In the genomic region with DNA sequence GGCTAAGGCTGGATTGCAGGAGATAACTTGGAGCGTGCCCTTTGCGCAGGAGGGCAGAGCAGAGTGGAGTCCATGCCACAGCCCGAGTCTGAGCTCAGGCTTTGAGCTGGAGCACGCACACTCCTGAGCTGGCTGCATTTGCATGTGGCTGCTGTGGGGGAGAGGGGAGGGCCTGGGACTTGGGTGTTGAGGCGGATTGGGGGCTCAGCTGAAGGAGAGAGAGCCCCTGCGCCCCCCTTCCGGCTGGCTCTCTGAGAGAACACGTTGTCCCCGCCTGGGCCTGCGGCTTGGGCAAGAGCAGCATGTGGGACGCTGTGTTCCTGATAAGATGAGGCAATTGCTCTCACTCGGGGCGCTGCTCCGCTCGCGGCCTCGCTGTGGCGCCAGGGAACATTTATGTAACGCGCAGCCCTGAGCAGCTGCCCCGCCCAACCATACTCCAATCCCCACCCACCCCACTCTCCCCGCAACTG, we compare ENCODE assay signal across 8 cellular contexts. TPM values are rescaled to one million over a fixed set of nuclear protein-coding genes. Genes with fewer than 3 reads are reported as not detected.
DNase-seq lines count a peak whose midpoint lies in the region; ATAC-seq and TF ChIP-seq lines count a peak whose summit lies in the region.

No MANE protein-coding gene starts in this region.

- H4K20me1 ChIP-seq in BLaER1: peaks cover 44% of the 10 kb centered on the region

- H3K4me1 Mint-ChIP-seq in mesothelial cell of epicardium: peaks cover 36% of the 10 kb centered on the region

- peak; percentile 9 for DNase-seq in NCI-H128 (lab: John Stamatoyannopoulos, UW; ENCODE audit: unreplicated experiment)
- peak; percentile 61 to 64 for DNase-seq in activated CD8-positive, alpha-beta memory T cell treated with anti-CD3 and anti-CD28 coated beads for 4 hours (ENCODE audit: low read depth in 2 of 2)
- DNase-seq in effector CD4-positive, alpha-beta T cell: peak; percentile 67
- DNase-seq in mesothelial cell of epicardium (ENCODE audit: low spot score in 2 of 2, unreplicated experiment in 2 of 2): peak; percentile 41 to 67
- DNase-seq in stimulated activated CD8-positive, alpha-beta memory T cell treated with anti-CD3 and anti-CD28 coated beads, Interleukin-15, amount 100 ng/mL, for 48 hours (ENCODE audit: low read depth in 2 of 2): peak; percentile 78 to 81
- no peak for DNase-seq in HuH-7.5 (ENCODE audit: low spot score)

- H3K27ac ChIP-seq in BLaER1: peak overlapping the region; percentile 98

- H3K9ac ChIP-seq in BLaER1: peak overlapping the region; percentile 70

- H3K36me3 ChIP-seq in BLaER1: peaks cover 14% of the 10 kb centered on the region; the same call in 1 of the 2 replicates

- H3K27ac Mint-ChIP-seq in mesothelial cell of epicardium: peak overlapping the region; percentile 69

- H3K9me3 Mint-ChIP-seq in mesothelial cell of epicardium: peaks cover 10% of the 10 kb centered on the region

- no peak for TF ChIP-seq CTCF in mesothelial cell of epicardium (IDR thresholded peaks at IDR 0.05; ENCODE audit: unreplicated experiment)

- H3K27me3 Mint-ChIP-seq in mesothelial cell of epicardium (ENCODE audit: low read depth): no peaks in the 10 kb centered on the region

- H3K9me3 ChIP-seq in BLaER1: peaks cover 12% of the 10 kb centered on the region

- peak; percentile 56 for ATAC-seq in GM21529 (IDR thresholded peaks at IDR 0.05; ENCODE audit: unreplicated experiment)

- no peaks in the 10 kb centered on the region for H3K27me3 ChIP-seq in BLaER1

- H3K4me1 ChIP-seq in BLaER1: peaks cover 92% of the 10 kb centered on the region

- H3K36me3 Mint-ChIP-seq in mesothelial cell of epicardium: peaks cover 10% of the 10 kb centered on the region

- peak overlapping the region; percentile 46 for H3K4me3 Mint-ChIP-seq in mesothelial cell of epicardium

- H3K4me3 ChIP-seq in BLaER1: no peak overlapping the region

- H3K4me2 ChIP-seq in BLaER1: peak overlapping the region; percentile 93

RNA-seq across cellular contexts. Expression of a gene that starts 39.1 kb away (rescaled TPM):
- 26.9 to 29.5 TPM (median 28.1 TPM) in 3 replicates for total RNA-seq in mesothelial cell of epicardium
